Comparison of ENCODE assay signal across 1 cellular context in genomic region chrX:120250522-120251271, GRCh38.
A peak's percentile ranks its signal among the peaks of the same experiment; 100 is the strongest.
TF ChIP-seq lines count a peak whose summit lies in the region.

TSS of gene ZBTB33 (plus strand) at chrX:120250812. CDS start at chrX:120253416, 2,604 bp downstream.

TF ChIP-seq in WTC11, 78 proteins besides CTCF, POLR2A, EP300 and RAD21 (continued from another document):
- TF ChIP-seq HMGXB4 (CRISPR knock-in tag; IDR thresholded peaks at IDR 0.05): peak; percentile 58; the same call in 1 of the 2 replicates
- TF ChIP-seq ZNF317 (CRISPR knock-in tag; IDR thresholded peaks at IDR 0.05; ENCODE audit: borderline replicate concordance, low read depth): no peak
- 0 out of 2 replicates have a peak, but pooled peaks have one; percentile 21 for TF ChIP-seq SP1 (CRISPR knock-in tag; conservative IDR thresholded peaks at IDR 0.05)
- TF ChIP-seq TEAD1 (CRISPR knock-in tag; IDR thresholded peaks at IDR 0.05): 0 out of 2 replicates have a peak, but pooled peaks have one; percentile 24
- TF ChIP-seq GABPB1 (CRISPR knock-in tag; IDR thresholded peaks at IDR 0.05): no peak
- TF ChIP-seq ZNF425 (CRISPR knock-in tag; conservative IDR thresholded peaks at IDR 0.05): no peak
- no peak for TF ChIP-seq CREB1 (CRISPR knock-in tag; IDR thresholded peaks at IDR 0.05)
- TF ChIP-seq AFF4 (CRISPR knock-in tag; IDR thresholded peaks at IDR 0.05; ENCODE audit: borderline replicate concordance): 0 out of 2 replicates have a peak, but pooled peaks have one; percentile 50
- TF ChIP-seq ETV6 (CRISPR knock-in tag; IDR thresholded peaks at IDR 0.05): peak; percentile 47; the same call in 1 of the 2 replicates
- TF ChIP-seq RORB (CRISPR knock-in tag; IDR thresholded peaks at IDR 0.05): no peak
